ENCODE assay signal across 18 cellular contexts in the genomic region with DNA sequence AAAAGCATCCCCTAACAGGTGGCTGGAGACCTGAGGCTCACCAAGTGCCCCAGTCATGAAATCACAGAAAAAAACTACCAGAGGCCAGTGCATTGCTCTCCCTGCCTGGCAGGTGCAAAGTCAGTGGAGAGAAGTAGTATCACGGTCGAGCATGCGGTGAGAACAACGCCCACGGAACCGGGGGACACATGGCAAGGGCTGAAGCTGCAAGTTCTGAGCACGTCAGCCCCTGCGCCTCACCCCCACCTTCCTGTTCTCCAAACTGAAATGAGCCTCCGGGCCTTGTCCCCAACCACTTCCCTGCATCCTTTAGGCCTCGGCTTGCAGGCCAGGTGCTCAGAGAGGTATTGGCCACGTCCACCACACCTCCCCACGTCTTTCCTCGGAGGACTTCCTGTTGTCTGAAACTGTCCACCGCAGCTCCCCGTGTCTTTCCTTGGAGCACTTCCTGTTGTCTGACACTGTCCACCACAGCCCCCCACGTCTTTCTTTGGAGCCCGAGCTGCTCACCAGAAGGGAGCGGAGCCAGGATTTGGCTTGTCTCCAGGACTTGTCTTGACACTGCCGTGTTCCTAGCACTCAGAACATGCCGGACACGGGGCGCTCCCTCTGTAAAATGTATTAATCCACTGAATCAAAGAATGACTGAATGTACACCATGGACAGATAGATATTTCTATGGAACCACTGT. TPM values are rescaled to one million over a fixed set of nuclear protein-coding genes. Genes with fewer than 3 reads are reported as not detected.
DNase-seq lines count a peak whose midpoint lies in the region; ATAC-seq and TF ChIP-seq lines count a peak whose summit lies in the region.
"Had no signal": no experiment of that assay in that cellular context is flagged by ENCODE, and none has a peak within 500 bp of the region (broad histone marks: within the 10 kb centered on the region; RNA-seq: fewer than 3 reads in every experiment).

No MANE protein-coding gene starts in this region.

- no peak overlapping the region for H2AK5ac ChIP-seq in neuronal stem cell (ENCODE audit: low read depth, low read length)

- H4K91ac ChIP-seq in neuronal stem cell (ENCODE audit: low read depth, low read length, poor library complexity): no peak overlapping the region

- TF ChIP-seq CTCF in endodermal cell (conservative IDR thresholded peaks at IDR 0.05): no peak
- TF ChIP-seq CTCF in lower lobe of right lung (IDR thresholded peaks at IDR 0.05): no peak

- H3K27me3 Mint-ChIP-seq in endodermal cell (ENCODE audit: insufficient read depth): peaks cover 17% of the 10 kb centered on the region

- no peak overlapping the region for H2AFZ ChIP-seq in neuronal stem cell (ENCODE audit: low read length)

- no peak overlapping the region for H3K27ac Mint-ChIP-seq in endodermal cell

- no peak overlapping the region for H3K4me2 ChIP-seq in neuronal stem cell (ENCODE audit: insufficient read depth, low read length, poor library complexity, severe bottlenecking)

- peaks cover 32% of the 10 kb centered on the region for H3K4me1 Mint-ChIP-seq in endodermal cell

- no peak overlapping the region for H3K4me3 Mint-ChIP-seq in endodermal cell

- H3K9me3 ChIP-seq in endodermal cell (ENCODE audit: control insufficient read depth, low read length) (peaks cover 5% of the 10 kb centered on the region), neuronal stem cell (replicated peaks in 1 of 2; ENCODE audit: control insufficient read depth in 2 of 2, insufficient read depth in 1 of 2, low read depth in 1 of 2, low read length in 2 of 2) (no peaks in the 10 kb centered on the region), lower lobe of right lung (no peaks in the 10 kb centered on the region)

- H3K9me3 Mint-ChIP-seq in endodermal cell: peaks cover 18% of the 10 kb centered on the region

- no peak overlapping the region for H4K8ac ChIP-seq in neuronal stem cell (ENCODE audit: low read depth, low read length)

- H3K4ac ChIP-seq in neuronal stem cell (ENCODE audit: low read length): no peak overlapping the region

- in situ Hi-C loops in G401 (cut with HindIII; ENCODE audit: low sequenced_read_pairs): no loop called here

- H2BK5ac ChIP-seq in neuronal stem cell (ENCODE audit: low read length): no peak overlapping the region

- H3K4me3 ChIP-seq in endodermal cell (ENCODE audit: low read length): no peak overlapping the region
- no peak overlapping the region for H3K4me3 ChIP-seq in neuronal stem cell (ENCODE audit: low read length in 2 of 2)
- no peak overlapping the region for H3K4me3 ChIP-seq in lower lobe of right lung

- peaks cover 12% of the 10 kb centered on the region for H3K36me3 Mint-ChIP-seq in endodermal cell (ENCODE audit: low read depth)

- H3K27me3 ChIP-seq in endodermal cell (ENCODE audit: control insufficient read depth, insufficient read depth, low read length, poor library complexity, severe bottlenecking) (peaks cover 36% of the 10 kb centered on the region), neuronal stem cell (ENCODE audit: control insufficient read depth in 3 of 3, insufficient read depth in 3 of 3, low read depth in 1 of 3, low read length in 3 of 3) (no peaks in the 10 kb centered on the region), lower lobe of right lung (ENCODE audit: low read depth) (no peaks in the 10 kb centered on the region)

- intact Hi-C loops in lower lobe of right lung (cut with DNase I): no loop called here

- H3K27ac ChIP-seq in endodermal cell (ENCODE audit: low read depth, low read length) (peak overlapping the region; percentile 80), neuronal stem cell (replicated peaks; ENCODE audit: low read length) (no peak overlapping the region), lower lobe of right lung (no peak overlapping the region)
- H3K27ac ChIP-seq: C4-2B, RWPE1 had no signal

- ATAC-seq in lower lobe of right lung: no peak
- ATAC-seq: PC-3, SK-N-SH treated with all-trans-retinoic acid at 6 μM for 48 hours had no signal

- H3K4me1 ChIP-seq in endodermal cell (ENCODE audit: control insufficient read depth, insufficient read depth, low read length): no peaks in the 10 kb centered on the region
- H3K4me1 ChIP-seq in neuronal stem cell (ENCODE audit: control insufficient read depth in 2 of 2, insufficient read depth in 1 of 2, low read depth in 1 of 2, low read length in 2 of 2): peaks cover 5 to 7% of the 10 kb centered on the region in 2 donors
- no peaks in the 10 kb centered on the region for H3K4me1 ChIP-seq in lower lobe of right lung

- peak overlapping the region; percentile 76 for H3K23ac ChIP-seq in neuronal stem cell (ENCODE audit: low read depth, low read length, poor library complexity)

- H2BK15ac ChIP-seq in neuronal stem cell (ENCODE audit: low read length): no peak overlapping the region

- H2BK12ac ChIP-seq in neuronal stem cell (ENCODE audit: low read length): no peak overlapping the region

- H3K36me3 ChIP-seq in endodermal cell (ENCODE audit: control insufficient read depth, insufficient read depth, low read length) (no peaks in the 10 kb centered on the region), neuronal stem cell (replicated peaks in 1 of 2; ENCODE audit: control insufficient read depth in 2 of 2, insufficient read depth in 2 of 2, low read length in 2 of 2) (no peaks in the 10 kb centered on the region), lower lobe of right lung (no peaks in the 10 kb centered on the region)

- H3K9ac ChIP-seq in endodermal cell (ENCODE audit: extremely low read depth, low read length, poor library complexity, severe bottlenecking) (no peak overlapping the region), neuronal stem cell (ENCODE audit: low read depth, low read length, poor library complexity) (no peak overlapping the region)

- H3K14ac ChIP-seq in neuronal stem cell (ENCODE audit: low read length): no peak overlapping the region

- 94 to 95% methylated on average over 22 of the region's 22 CpGs for WGBS in endodermal cell (ENCODE audit: insufficient coverage in 1 of 2, insufficient read length in 1 of 2), 2 experiments
- WGBS in neuronal stem cell (ENCODE audit: extremely low coverage in 2 of 2, insufficient read length in 2 of 2, insufficient replicate concordance in 1 of 2), 2 donors: no CpG with 5 or more reads among the region's 22 CpGs

- DNase-seq in G401 (ENCODE audit: low spot score) (peak; percentile 57), NCI-H69 (lab: John Stamatoyannopoulos, UW) (peak; percentile 92), endodermal cell (no peak), neuronal stem cell (ENCODE audit: low spot score) (no peak), T1000 (lab: John Stamatoyannopoulos, UW) (no peak), lower lobe of right lung (no peak), NCI-H82 treated with DMSO at 0.1 percent for 48 hours (lab: John Stamatoyannopoulos, UW; ENCODE audit: unreplicated experiment) (no peak)
- DNase-seq: DMS79, KG1, MV-4-11, NCI-H187 treated with DMSO at 0.1 percent for 48 hours, NCI-H2171, NCI-H446, PC-3, SIG-M5 had no signal

- H3K79me1 ChIP-seq in neuronal stem cell (ENCODE audit: low read depth, low read length): peaks cover 3% of the 10 kb centered on the region

- no peak overlapping the region for H3K18ac ChIP-seq in neuronal stem cell (ENCODE audit: low read length)

- no peak overlapping the region for H2BK120ac ChIP-seq in neuronal stem cell (ENCODE audit: low read depth, low read length)

RNA-seq across cellular contexts. Expression of gene NSMCE3, which starts 43.9 kb away (rescaled TPM):
- 10.0 and 15.1 TPM in 2 replicates for total RNA-seq in G401 (2014; rRNA removed; shearing (Covaris generic))
- total RNA-seq in endodermal cell (10 to 100 TPM; 31.5 to 40.8 TPM), lower lobe of right lung (6.2 TPM)
- 14.5 TPM for polyA plus RNA-seq in endodermal cell (2013, experiment 1 of 2)
- polyA plus RNA-seq in endodermal cell (2013, experiment 2 of 2): 13.0 TPM
- polyA plus RNA-seq in neuronal stem cell (2013, experiment 1 of 2): 13.4 TPM
- polyA plus RNA-seq in neuronal stem cell (2013, experiment 2 of 2): 12.9 TPM

Comparison
In these comparisons a context has a peak if more than half of its experiments do, and no peak if none do; other contexts are left out.
1. DNase-seq: peak in G401 (single experiment) and NCI-H69 (single experiment); none in endodermal cell (single experiment), neuronal stem cell (single experiment), T1000 (single experiment), lower lobe of right lung (single experiment) and NCI-H82 treated with DMSO at 0.1 percent for 48 hours (single experiment).